8 cellular contexts compared by ENCODE assay signal in genomic region chr10:102398172-102399020, GRCh38. TPM values are rescaled to one million over a fixed set of nuclear protein-coding genes. Genes with fewer than 3 reads are reported as not detected.
DNase-seq lines count a peak whose midpoint lies in the region; ATAC-seq, FAIRE-seq and TF ChIP-seq lines count a peak whose summit lies in the region.
"Had no signal": no experiment of that assay in that cellular context is flagged by ENCODE, and none has a peak within 500 bp of the region (broad histone marks: within the 10 kb centered on the region; RNA-seq: fewer than 3 reads in every experiment).

No MANE protein-coding gene starts in this region.

- peak overlapping the region in 1 of 4 donors; percentile 61 for H3K4me3 ChIP-seq in Peyer's patch
- H3K4me3 ChIP-seq in smooth muscle cell = peak overlapping the region; percentile 57

- no peak overlapping the region for H3K27ac Mint-ChIP-seq in endothelial cell (ENCODE audit: unreplicated experiment)

- no peak overlapping the region for H3K9ac ChIP-seq in smooth muscle cell (ENCODE audit: low read depth)
- H3K9ac ChIP-seq: parathyroid adenoma had no signal

- no peaks in the 10 kb centered on the region for H3K9me3 Mint-ChIP-seq in endothelial cell (ENCODE audit: unreplicated experiment)

- no peak overlapping the region for H2AFZ ChIP-seq in smooth muscle cell (ENCODE audit: low read depth)

- DNase-seq in GM12891 (ENCODE audit: insufficient read length, low spot score) (no peak), Peyer's patch (peak in 1 of 3 donors; percentile 50), endothelial cell (ENCODE audit: low spot score) (no peak), smooth muscle cell (lab: John Stamatoyannopoulos, UW; ENCODE audit: unreplicated experiment) (no peak)
- no peak for DNase-seq in stimulated activated CD4-positive, alpha-beta T cell treated with anti-CD3 and anti-CD28 coated beads, Interleukin-1b, Interleukin-23, amount 100 ng/mL, for 48 hours

- peaks cover 5% of the 10 kb centered on the region for H3K4me1 Mint-ChIP-seq in endothelial cell (ENCODE audit: unreplicated experiment)

- H3K36me3 ChIP-seq in Peyer's patch = peaks cover 0 to 24% (median 0%) of the 10 kb centered on the region in 3 donors
- no peaks in the 10 kb centered on the region for H3K36me3 ChIP-seq in smooth muscle cell (ENCODE audit: low read depth)

- H3K4me3 Mint-ChIP-seq in endothelial cell (ENCODE audit: unreplicated experiment) = peak overlapping the region; percentile 34

- WGBS in smooth muscle cell (ENCODE audit: low lambda C conversion rate) = 97% methylated on average over 21 of the region's 21 CpGs

- H3F3A ChIP-seq in smooth muscle cell (ENCODE audit: low read depth) = no peaks in the 10 kb centered on the region

- no peaks in the 10 kb centered on the region for H3K36me3 Mint-ChIP-seq in endothelial cell (ENCODE audit: low read depth, unreplicated experiment)

- peak overlapping the region; percentile 91 for H3K4me2 ChIP-seq in smooth muscle cell

- no peak for FAIRE-seq in GM12891 (lab: Jason Lieb, UNC)

- H3K27ac ChIP-seq in Peyer's patch = peak overlapping the region in 3 of 4 donors; percentile 19 to 86 (median 86)
- peak overlapping the region; percentile 52 for H3K27ac ChIP-seq in smooth muscle cell (ENCODE audit: low read depth)

- peaks cover 0 to 40% (median 26%) of the 10 kb centered on the region in 4 donors for H3K4me1 ChIP-seq in Peyer's patch
- H3K4me1 ChIP-seq in smooth muscle cell (ENCODE audit: low read depth) = peaks cover 9% of the 10 kb centered on the region

- H3K9me3 ChIP-seq in Peyer's patch (no peaks in the 10 kb centered on the region), smooth muscle cell (replicated peaks; ENCODE audit: low read depth) (no peaks in the 10 kb centered on the region)

- ATAC-seq in HG02885 (IDR thresholded peaks at IDR 0.05; ENCODE audit: poor library complexity, unreplicated experiment) (no peak), GM21360 (IDR thresholded peaks at IDR 0.05; ENCODE audit: unreplicated experiment) (no peak)

- TF ChIP-seq CTCF in Peyer's patch (IDR thresholded peaks at IDR 0.05) = no peak
- TF ChIP-seq CTCF in endothelial cell (IDR thresholded peaks at IDR 0.05; ENCODE audit: unreplicated experiment) = no peak
- TF ChIP-seq CTCF in smooth muscle cell (IDR thresholded peaks at IDR 0.05; ENCODE audit: borderline replicate concordance, insufficient read depth, poor library complexity, severe bottlenecking) = no peak

- peaks cover 10% of the 10 kb centered on the region for H4K20me1 ChIP-seq in smooth muscle cell (ENCODE audit: low read depth)

- no peaks in the 10 kb centered on the region for H3K27me3 ChIP-seq in Peyer's patch
- no peaks in the 10 kb centered on the region for H3K27me3 ChIP-seq in smooth muscle cell (ENCODE audit: low read depth)

- TF ChIP-seq POLR2A in GM12891 (IDR thresholded peaks at IDR 0.05; ENCODE audit: low read depth, low read length) (no peak), Peyer's patch (IDR thresholded peaks at IDR 0.05) (no peak)

- H3K79me2 ChIP-seq in smooth muscle cell (ENCODE audit: low read depth) = peaks cover 14% of the 10 kb centered on the region
- H3K79me2 ChIP-seq: parathyroid adenoma had no signal

- H3K27me3 Mint-ChIP-seq in endothelial cell (ENCODE audit: unreplicated experiment) = peaks cover 14% of the 10 kb centered on the region

TF ChIP-seq in GM12891, 5 proteins besides CTCF, POLR2A, EP300 and RAD21:
- TF ChIP-seq POLR2AphosphoS5 (IDR thresholded peaks at IDR 0.05; ENCODE audit: low read depth, low read length) (peak; percentile 47; the same call in 1 of the 2 replicates), PAX5 (IDR thresholded peaks at IDR 0.05; ENCODE audit: insufficient read depth, low read length, severe bottlenecking) (no peak)

RNA-seq across cellular contexts. Expression of gene NFKB2, which starts 2.9 kb away (rescaled TPM):
- 125 TPM for polyA plus RNA-seq in GM12891 (2012; ENCODE audit: low read depth, missing spikeins)
- total RNA-seq in Peyer's patch (10 to 100 TPM in 3 of 4 donors, 1 to 10 TPM in 1; 6.5 to 22.9 (median 19.2) TPM), endothelial cell (ENCODE audit: unreplicated experiment) (14.2 TPM), smooth muscle cell (32.6 and 35.9 TPM in 2 replicates)
- 38.1 and 44.3 TPM in 2 replicates for polyA plus RNA-seq in smooth muscle cell

RNA-seq across cellular contexts. Expression of gene PSD, which starts 20.2 kb away (rescaled TPM):
- 2.7 TPM for polyA plus RNA-seq in GM12891 (2012; ENCODE audit: low read depth, missing spikeins)
- 10 to 100 TPM in 1 of 4 donors, 1 to 10 TPM in 2, not detected in 1; 1.6 to 14.3 (median 6.3) TPM for total RNA-seq in Peyer's patch
- 0.31 TPM for total RNA-seq in endothelial cell (ENCODE audit: unreplicated experiment)
- 4.1 and 29.1 TPM in 2 replicates for total RNA-seq in smooth muscle cell
- polyA plus RNA-seq in smooth muscle cell = 31.6 and 33.5 TPM in 2 replicates

RNA-seq across cellular contexts. Expression of gene FBXL15, which starts 22.2 kb away (rescaled TPM):
- 8.4 TPM for polyA plus RNA-seq in GM12891 (2012; ENCODE audit: low read depth, missing spikeins)
- total RNA-seq in Peyer's patch (10 to 100 TPM; 36.9 to 57.8 (median 44.8) TPM), endothelial cell (ENCODE audit: unreplicated experiment) (8.7 TPM), smooth muscle cell (8.2 and 14.1 TPM in 2 replicates)
- 27.9 and 29.0 TPM in 2 replicates for polyA plus RNA-seq in smooth muscle cell

RNA-seq across cellular contexts. Expression of gene CUEDC2, which starts 34.0 kb away (rescaled TPM):
- polyA plus RNA-seq in GM12891 (2012; ENCODE audit: low read depth, missing spikeins) = 78.9 TPM
- 10 to 100 TPM in 3 of 4 donors, 1 to 10 TPM in 1; 8.9 to 56.9 (median 29.3) TPM for total RNA-seq in Peyer's patch
- 72.9 TPM for total RNA-seq in endothelial cell (ENCODE audit: unreplicated experiment)
- total RNA-seq in smooth muscle cell = 24.7 and 40.9 TPM in 2 replicates
- 111 and 112 TPM in 2 replicates for polyA plus RNA-seq in smooth muscle cell

RNA-seq across cellular contexts. Expression of gene C10orf95, which starts 52.9 kb away (rescaled TPM):
- polyA plus RNA-seq in GM12891 (2012; ENCODE audit: low read depth, missing spikeins) = 0.59 TPM
- total RNA-seq in Peyer's patch (1 to 10 TPM in 1 of 4 donors, under 1 TPM in 1, not detected in 2; 0.85 to 2.8 TPM), endothelial cell (ENCODE audit: unreplicated experiment) (0.18 TPM), smooth muscle cell (0.09 TPM in 1 of 2 replicates, not detected in the other)
- 0.62 and 0.80 TPM in 2 replicates for polyA plus RNA-seq in smooth muscle cell
